Comparison of ENCODE assay signal across 1 cellular context in the genomic region with DNA sequence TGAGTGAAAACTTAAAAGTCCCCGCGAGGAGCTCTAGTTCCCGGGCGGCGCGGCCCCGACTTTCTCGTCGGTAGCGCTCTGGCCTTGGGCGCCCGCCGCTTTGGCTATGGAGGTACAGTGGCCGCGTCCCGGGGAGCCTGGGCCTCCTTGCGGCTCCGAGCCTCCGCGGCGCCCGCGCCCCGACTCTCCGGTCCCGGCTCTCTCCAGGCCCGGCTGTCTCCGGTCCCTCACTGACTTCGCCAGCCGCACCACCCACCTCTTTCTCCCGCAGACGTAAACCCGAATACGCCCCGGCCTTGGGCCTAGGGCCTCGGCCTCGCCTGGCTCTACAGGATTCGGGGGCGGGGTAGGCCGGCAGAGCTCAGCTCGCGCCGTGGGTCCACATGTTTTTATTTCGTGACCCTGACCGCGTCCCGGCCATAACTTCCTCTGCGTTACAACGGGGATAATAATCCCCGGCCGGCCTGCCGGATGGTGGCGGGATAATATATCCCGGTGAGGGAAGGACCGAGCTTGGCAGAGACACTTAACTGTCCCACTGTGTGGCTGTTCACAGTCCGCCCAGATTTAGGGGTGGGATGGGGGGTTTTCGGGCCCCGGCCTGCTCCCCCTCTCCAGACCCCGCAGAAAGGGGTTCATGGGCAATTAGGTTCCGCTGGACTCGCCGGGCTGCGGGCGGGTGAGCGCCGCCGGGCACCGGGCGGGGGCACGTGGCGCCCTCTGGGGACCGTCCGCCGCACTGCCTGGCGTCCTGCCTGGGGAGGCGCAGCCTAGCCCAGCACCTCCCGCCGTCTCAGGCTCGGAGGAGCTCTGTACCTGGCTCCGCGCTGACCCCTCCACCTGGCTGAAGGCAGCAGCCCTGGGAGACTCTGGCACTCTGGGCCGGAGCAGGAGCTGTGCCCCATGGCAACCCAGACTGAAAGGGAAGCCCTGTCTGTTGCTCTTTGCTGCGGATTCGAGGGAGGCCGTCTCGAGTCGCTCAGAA.
A peak's percentile ranks its signal among the peaks of the same experiment; 100 is the strongest.
TF ChIP-seq lines count a peak whose summit lies in the region.

No MANE protein-coding gene starts in this region.

TF ChIP-seq in HEK293, 187 proteins besides CTCF, POLR2A, EP300 and RAD21 (continued from another document):
- TF ChIP-seq, protein P1, sequence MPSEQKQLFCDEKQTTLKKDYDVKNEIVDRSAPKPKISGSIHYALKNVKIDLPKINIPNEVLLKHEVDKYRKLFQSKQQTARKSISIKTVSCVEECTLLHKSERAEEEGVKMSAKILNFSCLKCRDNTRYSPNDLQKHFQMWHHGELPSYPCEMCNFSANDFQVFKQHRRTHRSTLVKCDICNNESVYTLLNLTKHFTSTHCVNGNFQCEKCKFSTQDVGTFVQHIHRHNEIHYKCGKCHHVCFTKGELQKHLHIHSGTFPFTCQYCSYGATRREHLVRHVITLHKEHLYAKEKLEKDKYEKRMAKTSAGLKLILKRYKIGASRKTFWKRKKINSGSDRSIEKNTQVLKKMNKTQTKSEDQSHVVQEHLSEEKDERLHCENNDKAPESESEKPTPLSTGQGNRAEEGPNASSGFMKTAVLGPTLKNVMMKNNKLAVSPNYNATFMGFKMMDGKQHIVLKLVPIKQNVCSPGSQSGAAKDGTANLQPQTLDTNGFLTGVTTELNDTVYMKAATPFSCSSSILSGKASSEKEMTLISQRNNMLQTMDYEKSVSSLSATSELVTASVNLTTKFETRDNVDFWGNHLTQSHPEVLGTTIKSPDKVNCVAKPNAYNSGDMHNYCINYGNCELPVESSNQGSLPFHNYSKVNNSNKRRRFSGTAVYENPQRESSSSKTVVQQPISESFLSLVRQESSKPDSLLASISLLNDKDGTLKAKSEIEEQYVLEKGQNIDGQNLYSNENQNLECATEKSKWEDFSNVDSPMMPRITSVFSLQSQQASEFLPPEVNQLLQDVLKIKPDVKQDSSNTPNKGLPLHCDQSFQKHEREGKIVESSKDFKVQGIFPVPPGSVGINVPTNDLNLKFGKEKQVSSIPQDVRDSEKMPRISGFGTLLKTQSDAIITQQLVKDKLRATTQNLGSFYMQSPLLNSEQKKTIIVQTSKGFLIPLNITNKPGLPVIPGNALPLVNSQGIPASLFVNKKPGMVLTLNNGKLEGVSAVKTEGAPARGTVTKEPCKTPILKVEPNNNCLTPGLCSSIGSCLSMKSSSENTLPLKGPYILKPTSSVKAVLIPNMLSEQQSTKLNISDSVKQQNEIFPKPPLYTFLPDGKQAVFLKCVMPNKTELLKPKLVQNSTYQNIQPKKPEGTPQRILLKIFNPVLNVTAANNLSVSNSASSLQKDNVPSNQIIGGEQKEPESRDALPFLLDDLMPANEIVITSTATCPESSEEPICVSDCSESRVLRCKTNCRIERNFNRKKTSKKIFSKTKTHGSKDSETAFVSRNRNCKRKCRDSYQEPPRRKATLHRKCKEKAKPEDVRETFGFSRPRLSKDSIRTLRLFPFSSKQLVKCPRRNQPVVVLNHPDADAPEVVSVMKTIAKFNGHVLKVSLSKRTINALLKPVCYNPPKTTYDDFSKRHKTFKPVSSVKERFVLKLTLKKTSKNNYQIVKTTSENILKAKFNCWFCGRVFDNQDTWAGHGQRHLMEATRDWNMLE (tag by site-specific recombination; conservative IDR thresholded peaks at IDR 0.05; ENCODE audit: low read depth), result no peak
- no peak for TF ChIP-seq ZNF175 (tag by site-specific recombination; IDR thresholded peaks at IDR 0.05)
- TF ChIP-seq ZNF623 (tag by site-specific recombination; IDR thresholded peaks at IDR 0.05), result no peak
- TF ChIP-seq, protein P2, sequence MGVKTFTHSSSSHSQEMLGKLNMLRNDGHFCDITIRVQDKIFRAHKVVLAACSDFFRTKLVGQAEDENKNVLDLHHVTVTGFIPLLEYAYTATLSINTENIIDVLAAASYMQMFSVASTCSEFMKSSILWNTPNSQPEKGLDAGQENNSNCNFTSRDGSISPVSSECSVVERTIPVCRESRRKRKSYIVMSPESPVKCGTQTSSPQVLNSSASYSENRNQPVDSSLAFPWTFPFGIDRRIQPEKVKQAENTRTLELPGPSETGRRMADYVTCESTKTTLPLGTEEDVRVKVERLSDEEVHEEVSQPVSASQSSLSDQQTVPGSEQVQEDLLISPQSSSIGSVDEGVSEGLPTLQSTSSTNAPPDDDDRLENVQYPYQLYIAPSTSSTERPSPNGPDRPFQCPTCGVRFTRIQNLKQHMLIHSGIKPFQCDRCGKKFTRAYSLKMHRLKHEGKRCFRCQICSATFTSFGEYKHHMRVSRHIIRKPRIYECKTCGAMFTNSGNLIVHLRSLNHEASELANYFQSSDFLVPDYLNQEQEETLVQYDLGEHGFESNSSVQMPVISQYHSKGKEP (tag by site-specific recombination; IDR thresholded peaks at IDR 0.05), result no peak
- no peak for TF ChIP-seq ZNF423 (tag by site-specific recombination; IDR thresholded peaks at IDR 0.05)
- peak; percentile 99 for TF ChIP-seq ZBTB8A (tag by site-specific recombination; IDR thresholded peaks at IDR 0.05)
- TF ChIP-seq, protein P3, sequence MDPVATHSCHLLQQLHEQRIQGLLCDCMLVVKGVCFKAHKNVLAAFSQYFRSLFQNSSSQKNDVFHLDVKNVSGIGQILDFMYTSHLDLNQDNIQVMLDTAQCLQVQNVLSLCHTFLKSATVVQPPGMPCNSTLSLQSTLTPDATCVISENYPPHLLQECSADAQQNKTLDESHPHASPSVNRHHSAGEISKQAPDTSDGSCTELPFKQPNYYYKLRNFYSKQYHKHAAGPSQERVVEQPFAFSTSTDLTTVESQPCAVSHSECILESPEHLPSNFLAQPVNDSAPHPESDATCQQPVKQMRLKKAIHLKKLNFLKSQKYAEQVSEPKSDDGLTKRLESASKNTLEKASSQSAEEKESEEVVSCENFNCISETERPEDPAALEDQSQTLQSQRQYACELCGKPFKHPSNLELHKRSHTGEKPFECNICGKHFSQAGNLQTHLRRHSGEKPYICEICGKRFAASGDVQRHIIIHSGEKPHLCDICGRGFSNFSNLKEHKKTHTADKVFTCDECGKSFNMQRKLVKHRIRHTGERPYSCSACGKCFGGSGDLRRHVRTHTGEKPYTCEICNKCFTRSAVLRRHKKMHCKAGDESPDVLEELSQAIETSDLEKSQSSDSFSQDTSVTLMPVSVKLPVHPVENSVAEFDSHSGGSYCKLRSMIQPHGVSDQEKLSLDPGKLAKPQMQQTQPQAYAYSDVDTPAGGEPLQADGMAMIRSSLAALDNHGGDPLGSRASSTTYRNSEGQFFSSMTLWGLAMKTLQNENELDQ (tag by site-specific recombination; IDR thresholded peaks at IDR 0.05; ENCODE audit: low read depth), result no peak
- TF ChIP-seq, protein P4, sequence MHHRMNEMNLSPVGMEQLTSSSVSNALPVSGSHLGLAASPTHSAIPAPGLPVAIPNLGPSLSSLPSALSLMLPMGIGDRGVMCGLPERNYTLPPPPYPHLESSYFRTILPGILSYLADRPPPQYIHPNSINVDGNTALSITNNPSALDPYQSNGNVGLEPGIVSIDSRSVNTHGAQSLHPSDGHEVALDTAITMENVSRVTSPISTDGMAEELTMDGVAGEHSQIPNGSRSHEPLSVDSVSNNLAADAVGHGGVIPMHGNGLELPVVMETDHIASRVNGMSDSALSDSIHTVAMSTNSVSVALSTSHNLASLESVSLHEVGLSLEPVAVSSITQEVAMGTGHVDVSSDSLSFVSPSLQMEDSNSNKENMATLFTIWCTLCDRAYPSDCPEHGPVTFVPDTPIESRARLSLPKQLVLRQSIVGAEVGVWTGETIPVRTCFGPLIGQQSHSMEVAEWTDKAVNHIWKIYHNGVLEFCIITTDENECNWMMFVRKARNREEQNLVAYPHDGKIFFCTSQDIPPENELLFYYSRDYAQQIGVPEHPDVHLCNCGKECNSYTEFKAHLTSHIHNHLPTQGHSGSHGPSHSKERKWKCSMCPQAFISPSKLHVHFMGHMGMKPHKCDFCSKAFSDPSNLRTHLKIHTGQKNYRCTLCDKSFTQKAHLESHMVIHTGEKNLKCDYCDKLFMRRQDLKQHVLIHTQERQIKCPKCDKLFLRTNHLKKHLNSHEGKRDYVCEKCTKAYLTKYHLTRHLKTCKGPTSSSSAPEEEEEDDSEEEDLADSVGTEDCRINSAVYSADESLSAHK (tag by site-specific recombination; IDR thresholded peaks at IDR 0.05), result no peak
- no peak for TF ChIP-seq ZNF626 (tag by site-specific recombination; IDR thresholded peaks at IDR 0.05)
- TF ChIP-seq ZNF837 (tag by site-specific recombination; IDR thresholded peaks at IDR 0.05), result no peak
- TF ChIP-seq ZNF514 (tag by site-specific recombination; IDR thresholded peaks at IDR 0.05), result no peak
- no peak for TF ChIP-seq ZNF560 (tag by site-specific recombination; IDR thresholded peaks at IDR 0.05; ENCODE audit: borderline replicate concordance)
- TF ChIP-seq ZNF558 (tag by site-specific recombination; IDR thresholded peaks at IDR 0.05), result no peak
- TF ChIP-seq HOXD13 (CRISPR knock-in tag; IDR thresholded peaks at IDR 0.05; ENCODE audit: borderline replicate concordance), result no peak
- TF ChIP-seq ZNF2 (tag by site-specific recombination; IDR thresholded peaks at IDR 0.05), result peak; percentile 61
- TF ChIP-seq, protein P5, sequence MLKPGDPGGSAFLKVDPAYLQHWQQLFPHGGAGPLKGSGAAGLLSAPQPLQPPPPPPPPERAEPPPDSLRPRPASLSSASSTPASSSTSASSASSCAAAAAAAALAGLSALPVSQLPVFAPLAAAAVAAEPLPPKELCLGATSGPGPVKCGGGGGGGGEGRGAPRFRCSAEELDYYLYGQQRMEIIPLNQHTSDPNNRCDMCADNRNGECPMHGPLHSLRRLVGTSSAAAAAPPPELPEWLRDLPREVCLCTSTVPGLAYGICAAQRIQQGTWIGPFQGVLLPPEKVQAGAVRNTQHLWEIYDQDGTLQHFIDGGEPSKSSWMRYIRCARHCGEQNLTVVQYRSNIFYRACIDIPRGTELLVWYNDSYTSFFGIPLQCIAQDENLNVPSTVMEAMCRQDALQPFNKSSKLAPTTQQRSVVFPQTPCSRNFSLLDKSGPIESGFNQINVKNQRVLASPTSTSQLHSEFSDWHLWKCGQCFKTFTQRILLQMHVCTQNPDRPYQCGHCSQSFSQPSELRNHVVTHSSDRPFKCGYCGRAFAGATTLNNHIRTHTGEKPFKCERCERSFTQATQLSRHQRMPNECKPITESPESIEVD (tag by site-specific recombination; IDR thresholded peaks at IDR 0.05), result no peak
- TF ChIP-seq SP7 (tag by site-specific recombination; IDR thresholded peaks at IDR 0.05), result peak; percentile 61
- peak; percentile 66; the same call in 1 of the 2 replicates for TF ChIP-seq GLIS2 (tag by site-specific recombination; IDR thresholded peaks at IDR 0.05)
- TF ChIP-seq ZNF274 (IDR thresholded peaks at IDR 0.05; ENCODE audit: low read length), result no peak
- no peak for TF ChIP-seq ZNF274 (tag by site-specific recombination; IDR thresholded peaks at IDR 0.05; ENCODE audit: borderline replicate concordance)
- TF ChIP-seq ZNF324 (tag by site-specific recombination; IDR thresholded peaks at IDR 0.05), result no peak
- TF ChIP-seq ZNF596 (tag by site-specific recombination; IDR thresholded peaks at IDR 0.05), result no peak
- TF ChIP-seq SCRT2 (tag by site-specific recombination; IDR thresholded peaks at IDR 0.05), result no peak
- no peak for TF ChIP-seq ZNF140 (tag by site-specific recombination; IDR thresholded peaks at IDR 0.05)
- TF ChIP-seq FEZF1 (tag by site-specific recombination; IDR thresholded peaks at IDR 0.05), result no peak
- no peak for TF ChIP-seq ZNF792 (tag by site-specific recombination; IDR thresholded peaks at IDR 0.05)
- TF ChIP-seq ZFP37 (tag by site-specific recombination; IDR thresholded peaks at IDR 0.05), result 0 out of 2 replicates have a peak, but pooled peaks have one; percentile 39
- TF ChIP-seq ZNF791 (tag by site-specific recombination; IDR thresholded peaks at IDR 0.05), result no peak
- TF ChIP-seq ZNF184 (tag by site-specific recombination; IDR thresholded peaks at IDR 0.05), result no peak
- no peak for TF ChIP-seq ZNF121 (tag by site-specific recombination; IDR thresholded peaks at IDR 0.05)
- peak; percentile 53; the same call in 1 of the 2 replicates for TF ChIP-seq ZNF610 (tag by site-specific recombination; IDR thresholded peaks at IDR 0.05; ENCODE audit: borderline replicate concordance)
- no peak; the same call in 1 of the 2 replicates for TF ChIP-seq ZNF335 (tag by site-specific recombination; conservative IDR thresholded peaks at IDR 0.05)
- no peak for TF ChIP-seq ZNF138 (tag by site-specific recombination; IDR thresholded peaks at IDR 0.05; ENCODE audit: borderline replicate concordance)
- no peak for TF ChIP-seq ZNF571 (tag by site-specific recombination; IDR thresholded peaks at IDR 0.05)
